2 cellular contexts compared by ENCODE assay signal in genomic region chr10:50331486-50331885, GRCh38.
A peak's percentile ranks its signal among the peaks of the same experiment; 100 is the strongest.
TF ChIP-seq lines count a peak whose summit lies in the region.

No MANE protein-coding gene starts in this region.

TF ChIP-seq in HepG2, 621 proteins besides CTCF, POLR2A, EP300 and RAD21:
- TF ChIP-seq, protein P1, sequence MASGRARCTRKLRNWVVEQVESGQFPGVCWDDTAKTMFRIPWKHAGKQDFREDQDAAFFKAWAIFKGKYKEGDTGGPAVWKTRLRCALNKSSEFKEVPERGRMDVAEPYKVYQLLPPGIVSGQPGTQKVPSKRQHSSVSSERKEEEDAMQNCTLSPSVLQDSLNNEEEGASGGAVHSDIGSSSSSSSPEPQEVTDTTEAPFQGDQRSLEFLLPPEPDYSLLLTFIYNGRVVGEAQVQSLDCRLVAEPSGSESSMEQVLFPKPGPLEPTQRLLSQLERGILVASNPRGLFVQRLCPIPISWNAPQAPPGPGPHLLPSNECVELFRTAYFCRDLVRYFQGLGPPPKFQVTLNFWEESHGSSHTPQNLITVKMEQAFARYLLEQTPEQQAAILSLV (CRISPR knock-in tag; IDR thresholded peaks at IDR 0.05; ENCODE audit: borderline replicate concordance): no peak

TF ChIP-seq in K562, 482 proteins besides CTCF, POLR2A, EP300 and RAD21:
- TF ChIP-seq ARID1B (IDR thresholded peaks at IDR 0.05) (no peak), ZNF431 (CRISPR knock-in tag; IDR thresholded peaks at IDR 0.05) (0 out of 2 replicates have a peak, but pooled peaks have one; percentile 38), ZNF696 (CRISPR knock-in tag; conservative IDR thresholded peaks at IDR 0.05) (0 out of 2 replicates have a peak, but pooled peaks have one; percentile 33), ZNF23 (CRISPR knock-in tag; IDR thresholded peaks at IDR 0.05) (peak; percentile 66; the same call in 1 of the 2 replicates), ELF4 (CRISPR knock-in tag; IDR thresholded peaks at IDR 0.05) (0 out of 2 replicates have a peak, but pooled peaks have one; percentile 49), ZBTB17 (CRISPR knock-in tag; IDR thresholded peaks at IDR 0.05) (0 out of 2 replicates have a peak, but pooled peaks have one; percentile 21), ZBTB26 (CRISPR knock-in tag; IDR thresholded peaks at IDR 0.05) (peak; percentile 71; the same call in 1 of the 2 replicates), MTF1 (CRISPR knock-in tag; IDR thresholded peaks at IDR 0.05; ENCODE audit: borderline replicate concordance) (no peak), ZNF124 (CRISPR knock-in tag; IDR thresholded peaks at IDR 0.05) (no peak), ERF (CRISPR knock-in tag; IDR thresholded peaks at IDR 0.05) (0 out of 2 replicates have a peak, but pooled peaks have one; percentile 21), ARNT (IDR thresholded peaks at IDR 0.05) (no peak), HBP1 (CRISPR knock-in tag; IDR thresholded peaks at IDR 0.05) (peak; percentile 69; the same call in 1 of the 2 replicates), NR4A1 (CRISPR knock-in tag; IDR thresholded peaks at IDR 0.05) (no peak), NR4A1 (tag; IDR thresholded peaks at IDR 0.05) (0 out of 2 replicates have a peak, but pooled peaks have one; percentile 20), GATAD2B (IDR thresholded peaks at IDR 0.05; ENCODE audit: borderline replicate concordance) (no peak), CREBBP (IDR thresholded peaks at IDR 0.05; ENCODE audit: low read depth, low read length) (no peak), FOXJ2 (tag; IDR thresholded peaks at IDR 0.05) (0 out of 2 replicates have a peak, but pooled peaks have one; percentile 9), ZBTB9 (CRISPR knock-in tag; IDR thresholded peaks at IDR 0.05) (peak; percentile 39; the same call in 1 of the 2 replicates), MAFF (IDR thresholded peaks at IDR 0.05; ENCODE audit: low read length) (peak; percentile 15; the same call in 1 of the 2 replicates), THRB (CRISPR knock-in tag; conservative IDR thresholded peaks at IDR 0.05) (peak; percentile 88), POLR2H (tag; IDR thresholded peaks at IDR 0.05; ENCODE audit: low read depth) (0 out of 2 replicates have a peak, but pooled peaks have one; percentile 29), SNIP1 (IDR thresholded peaks at IDR 0.05; ENCODE audit: low read depth) (no peak), ZC3H8 (IDR thresholded peaks at IDR 0.05) (no peak), TOE1 (IDR thresholded peaks at IDR 0.05; ENCODE audit: borderline replicate concordance) (no peak), TOE1 (CRISPR knock-in tag; IDR thresholded peaks at IDR 0.05; ENCODE audit: borderline replicate concordance, low read depth) (0 out of 2 replicates have a peak, but pooled peaks have one; percentile 39), CXXC5 (CRISPR knock-in tag; IDR thresholded peaks at IDR 0.05) (peak; percentile 48), FOXA1 (IDR thresholded peaks at IDR 0.05; ENCODE audit: borderline replicate concordance) (no peak), ATF4 (CRISPR knock-in tag; IDR thresholded peaks at IDR 0.05) (0 out of 2 replicates have a peak, but pooled peaks have one; percentile 24), RB1 (IDR thresholded peaks at IDR 0.05; ENCODE audit: low read depth) (no peak)
- TF ChIP-seq, protein P2, sequence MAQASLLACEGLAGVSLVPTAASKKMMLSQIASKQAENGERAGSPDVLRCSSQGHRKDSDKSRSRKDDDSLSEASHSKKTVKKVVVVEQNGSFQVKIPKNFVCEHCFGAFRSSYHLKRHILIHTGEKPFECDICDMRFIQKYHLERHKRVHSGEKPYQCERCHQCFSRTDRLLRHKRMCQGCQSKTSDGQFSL (CRISPR knock-in tag; IDR thresholded peaks at IDR 0.05): no peak
- TF ChIP-seq, protein P2 (tag; IDR thresholded peaks at IDR 0.05): peak in 1 of 2 experiments; percentile 15; a peak in 1 of 4 replicates
- TF ChIP-seq, protein P3, sequence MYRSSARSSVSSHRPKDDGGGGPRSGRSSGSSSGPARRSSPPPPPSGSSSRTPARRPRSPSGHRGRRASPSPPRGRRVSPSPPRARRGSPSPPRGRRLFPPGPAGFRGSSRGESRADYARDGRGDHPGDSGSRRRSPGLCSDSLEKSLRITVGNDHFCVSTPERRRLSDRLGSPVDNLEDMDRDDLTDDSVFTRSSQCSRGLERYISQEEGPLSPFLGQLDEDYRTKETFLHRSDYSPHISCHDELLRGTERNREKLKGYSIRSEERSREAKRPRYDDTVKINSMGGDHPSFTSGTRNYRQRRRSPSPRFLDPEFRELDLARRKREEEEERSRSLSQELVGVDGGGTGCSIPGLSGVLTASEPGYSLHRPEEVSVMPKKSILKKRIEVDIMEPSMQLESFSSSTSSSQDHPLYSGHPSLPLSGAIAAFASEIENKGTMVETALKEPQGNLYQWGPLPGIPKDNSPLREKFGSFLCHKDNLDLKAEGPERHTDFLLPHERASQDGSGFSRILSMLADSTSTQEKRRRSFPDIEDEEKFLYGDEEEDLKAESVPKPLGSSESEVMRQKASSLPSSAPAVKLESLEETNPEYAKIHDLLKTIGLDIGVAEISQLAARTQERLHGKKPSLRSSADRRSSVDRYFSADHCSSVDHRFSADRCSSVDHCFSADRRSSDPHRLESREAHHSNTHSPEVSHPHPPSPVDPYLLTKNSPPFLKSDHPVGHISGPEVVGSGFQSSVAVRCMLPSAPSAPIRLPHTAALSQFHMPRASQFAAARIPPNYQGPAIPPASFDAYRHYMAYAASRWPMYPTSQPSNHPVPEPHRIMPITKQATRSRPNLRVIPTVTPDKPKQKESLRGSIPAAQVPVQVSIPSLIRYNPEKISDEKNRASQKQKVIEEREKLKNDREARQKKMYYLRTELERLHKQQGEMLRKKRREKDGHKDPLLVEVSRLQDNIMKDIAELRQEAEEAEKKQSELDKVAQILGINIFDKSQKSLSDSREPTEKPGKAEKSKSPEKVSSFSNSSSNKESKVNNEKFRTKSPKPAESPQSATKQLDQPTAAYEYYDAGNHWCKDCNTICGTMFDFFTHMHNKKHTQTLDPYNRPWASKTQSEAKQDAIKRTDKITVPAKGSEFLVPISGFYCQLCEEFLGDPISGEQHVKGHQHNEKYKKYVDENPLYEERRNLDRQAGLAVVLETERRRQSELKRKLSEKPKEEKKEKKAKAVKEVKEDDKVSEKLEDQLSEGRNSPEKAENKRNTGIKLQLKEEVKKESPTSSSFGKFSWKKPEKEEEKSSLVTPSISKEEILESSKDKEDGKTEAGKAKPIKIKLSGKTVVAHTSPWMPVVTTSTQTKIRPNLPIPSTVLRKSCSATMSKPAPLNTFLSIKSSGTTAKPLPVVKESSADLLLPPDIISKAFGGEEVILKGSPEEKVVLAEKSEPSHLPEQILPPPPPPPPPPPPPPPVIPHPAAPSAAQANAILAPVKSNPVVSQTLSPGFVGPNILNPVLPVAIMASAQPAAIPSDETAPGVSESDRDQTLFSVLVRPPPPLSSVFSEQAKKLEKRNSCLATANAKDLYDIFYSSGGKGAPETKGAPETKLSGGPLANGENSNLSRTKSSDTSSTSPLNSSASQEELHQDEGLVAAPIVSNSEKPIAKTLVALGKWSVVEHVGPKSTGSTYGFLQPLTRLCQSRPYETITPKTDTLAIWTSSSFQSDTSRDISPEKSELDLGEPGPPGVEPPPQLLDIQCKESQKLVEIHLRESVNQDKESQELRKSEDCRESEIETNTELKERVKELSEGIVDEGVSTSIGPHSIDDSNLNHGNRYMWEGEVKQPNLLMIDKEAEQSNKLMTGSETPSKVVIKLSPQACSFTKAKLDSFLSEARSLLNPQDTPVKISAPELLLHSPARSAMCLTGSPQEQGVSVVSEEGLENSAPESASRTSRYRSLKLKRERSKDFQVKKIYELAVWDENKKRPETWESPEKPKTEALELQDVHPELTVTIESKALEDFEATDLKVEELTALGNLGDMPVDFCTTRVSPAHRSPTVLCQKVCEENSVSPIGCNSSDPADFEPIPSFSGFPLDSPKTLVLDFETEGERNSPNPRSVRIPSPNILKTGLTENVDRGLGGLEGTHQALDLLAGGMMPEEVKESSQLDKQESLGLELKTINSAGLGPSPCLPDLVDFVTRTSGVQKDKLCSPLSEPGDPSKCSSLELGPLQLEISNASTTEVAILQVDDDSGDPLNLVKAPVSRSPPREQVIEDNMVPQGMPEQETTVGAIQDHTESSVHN (IDR thresholded peaks at IDR 0.05; ENCODE audit: borderline replicate concordance in 1 of 2, low read depth in 1 of 2): no peak
- TF ChIP-seq, protein P4, sequence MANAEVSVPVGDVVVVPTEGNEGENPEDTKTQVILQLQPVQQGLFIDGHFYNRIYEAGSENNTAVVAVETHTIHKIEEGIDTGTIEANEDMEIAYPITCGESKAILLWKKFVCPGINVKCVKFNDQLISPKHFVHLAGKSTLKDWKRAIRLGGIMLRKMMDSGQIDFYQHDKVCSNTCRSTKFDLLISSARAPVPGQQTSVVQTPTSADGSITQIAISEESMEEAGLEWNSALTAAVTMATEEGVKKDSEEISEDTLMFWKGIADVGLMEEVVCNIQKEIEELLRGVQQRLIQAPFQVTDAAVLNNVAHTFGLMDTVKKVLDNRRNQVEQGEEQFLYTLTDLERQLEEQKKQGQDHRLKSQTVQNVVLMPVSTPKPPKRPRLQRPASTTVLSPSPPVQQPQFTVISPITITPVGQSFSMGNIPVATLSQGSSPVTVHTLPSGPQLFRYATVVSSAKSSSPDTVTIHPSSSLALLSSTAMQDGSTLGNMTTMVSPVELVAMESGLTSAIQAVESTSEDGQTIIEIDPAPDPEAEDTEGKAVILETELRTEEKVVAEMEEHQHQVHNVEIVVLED (CRISPR knock-in tag; IDR thresholded peaks at IDR 0.05): 0 out of 2 replicates have a peak, but pooled peaks have one; percentile 26
TF ChIP-seq in K562: peak in this region for 19.
